In the genomic region with DNA sequence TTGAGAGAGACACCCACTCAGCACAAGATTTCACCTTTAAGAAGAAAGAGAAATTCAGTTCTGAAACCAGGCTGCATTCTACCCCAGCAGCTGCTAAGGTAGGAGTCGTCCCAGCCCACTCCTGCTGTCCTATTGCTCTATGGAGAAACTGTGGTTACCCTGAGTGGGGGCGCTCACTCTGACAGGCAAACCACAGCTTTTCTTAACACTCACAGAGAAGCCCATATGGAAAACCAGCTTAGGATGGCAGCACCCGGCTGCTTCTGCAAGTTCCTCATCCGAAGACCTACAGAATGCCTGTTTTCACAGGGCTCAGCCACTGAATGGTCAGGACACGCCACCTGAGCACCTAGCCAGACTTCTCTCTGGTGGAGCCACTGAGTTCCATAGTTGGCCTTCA, we compare ENCODE assay signal across 29 cellular contexts.
"Had no signal": no experiment of that assay in that cellular context is flagged by ENCODE, and none has a peak within 500 bp of the region (broad histone marks: within the 10 kb centered on the region; RNA-seq: fewer than 3 reads in every experiment).

No MANE protein-coding gene starts in this region.

- H3K27ac Mint-ChIP-seq: activated CD8-positive, alpha-beta T cell treated with anti-CD3 and anti-CD28 coated beads, Interleukin-2, amount 10 ng/mL, durations not matched to agents 7 days and 5 days; activated naive CD8-positive, alpha-beta T cell; effector memory CD8-positive, alpha-beta T cell; mesothelial cell of epicardium; nephron had no signal

- H3K4me3 Mint-ChIP-seq: activated CD8-positive, alpha-beta T cell treated with anti-CD3 and anti-CD28 coated beads, Interleukin-2, amount 10 ng/mL, durations not matched to agents 7 days and 5 days; activated naive CD8-positive, alpha-beta T cell; central memory CD8-positive, alpha-beta T cell; effector memory CD8-positive, alpha-beta T cell; immature natural killer cell; mesothelial cell of epicardium; nephron had no signal

- ATAC-seq: activated CD8-positive, alpha-beta T cell treated with anti-CD3 and anti-CD28 coated beads, Interleukin-2, amount 10 ng/mL, durations not matched to agents 7 days and 5 days; effector memory CD8-positive, alpha-beta T cell; esophagus mucosa; pancreas; psoas muscle had no signal

- H3K9me3 ChIP-seq: breast epithelium, left ventricle myocardium inferior, neutrophil, pancreas, psoas muscle, right atrium auricular region, spleen, testis, vagina had no signal

- H3K27me3 Mint-ChIP-seq: activated naive CD8-positive, alpha-beta T cell; central memory CD8-positive, alpha-beta T cell had no signal

- H3K4me3 ChIP-seq: breast epithelium, dorsolateral prefrontal cortex, hepatocyte, left ventricle myocardium inferior, pancreas, psoas muscle, right atrium auricular region, spleen, testis, vagina had no signal

- H3K4me2 ChIP-seq: hepatocyte had no signal

- DNase-seq: activated CD4-positive, alpha-beta T cell treated with anti-CD3 and anti-CD28 coated beads for 1 hour; activated CD4-positive, alpha-beta T cell treated with anti-CD3 and anti-CD28 coated beads, Interleukin-2, amount 50 U/mL, for 1 hour; activated CD8-positive, alpha-beta T cell treated with anti-CD3 and anti-CD28 coated beads, Interleukin-2, amount 10 ng/mL, durations not matched to agents 7 days and 5 days; activated naive CD4-positive, alpha-beta T cell; activated T-cell treated with anti-CD3 and anti-CD28 coated beads, Interleukin-2, amount 50 U/mL, for 1 hour; dorsolateral prefrontal cortex; effector memory CD8-positive, alpha-beta T cell; foreskin melanocyte; glutamatergic neuron; immature natural killer cell; left ventricle myocardium inferior; pancreas; psoas muscle; spleen; stimulated activated CD4-positive, alpha-beta T cell treated with anti-CD3 and anti-CD28 coated beads, Interleukin-4, amount 100 ng/mL, for 1 hour; stimulated activated naive CD4-positive, alpha-beta T cell; testis; trophoblast cell; WERI-Rb-1 had no signal

- H3K9me3 Mint-ChIP-seq: central memory CD8-positive, alpha-beta T cell; effector memory CD8-positive, alpha-beta T cell; mesothelial cell of epicardium; nephron had no signal

- H3K27ac ChIP-seq: breast epithelium, hepatocyte, left ventricle myocardium inferior, neutrophil, pancreas, psoas muscle, right atrium auricular region, spleen, testis, vagina, WERI-Rb-1 had no signal

- H3K27me3 ChIP-seq: breast epithelium, dorsolateral prefrontal cortex, hepatocyte, pancreas, right atrium auricular region, spleen, testis, vagina had no signal

- H2AFZ ChIP-seq: hepatocyte had no signal
